8 cellular contexts compared by ENCODE assay signal in genomic region chr11:85810871-85811611, GRCh38. TPM values are rescaled to one million over a fixed set of nuclear protein-coding genes. Genes with fewer than 3 reads are reported as not detected.
DNase-seq lines count a peak whose midpoint lies in the region; ATAC-seq and TF ChIP-seq lines count a peak whose summit lies in the region.

Gene SYTL2, minus strand, starts transcription at chr11:85811141. Its CDS starts 53,416 bp downstream, at chr11:85757725.

- peak; percentile 80 for ATAC-seq in HG02973 (IDR thresholded peaks at IDR 0.05; ENCODE audit: unreplicated experiment)
- peak; percentile 89 for ATAC-seq in activated CD8-positive, alpha-beta T cell treated with anti-CD3 and anti-CD28 coated beads for 36 hours

- no peaks in the 10 kb centered on the region for H3K36me3 Mint-ChIP-seq in activated CD8-positive, alpha-beta T cell treated with anti-CD3 and anti-CD28 coated beads for 36 hours (ENCODE audit: low read depth)

- peak within 1 kb of the TSS; percentile 80 for H3K27ac Mint-ChIP-seq in activated CD8-positive, alpha-beta T cell treated with anti-CD3 and anti-CD28 coated beads for 36 hours

- CTCF ChIA-PET in activated CD8-positive, alpha-beta T cell treated with anti-CD3 and anti-CD28 coated beads for 36 hours (lab: Charles Lee) = interaction anchor here (1.4 to 1.8 kb wide), 2 partner anchors 13 to 15 kb away, joined by 5 to 11 read pairs; no protein-coding TSS in a partner anchor

- H3K27me3 Mint-ChIP-seq in activated CD8-positive, alpha-beta T cell treated with anti-CD3 and anti-CD28 coated beads for 36 hours = peaks cover 9% of the 10 kb centered on the region

- intact Hi-C loops in activated CD8-positive, alpha-beta T cell treated with anti-CD3 and anti-CD28 coated beads for 36 hours (cut with micrococcal nuclease) = loop anchor here (10.0 kb wide), 1 partner anchor 216 kb away; no protein-coding TSS in a partner anchor

- no peak for TF ChIP-seq CTCF in activated CD8-positive, alpha-beta T cell treated with anti-CD3 and anti-CD28 coated beads for 36 hours (IDR thresholded peaks at IDR 0.05)

- peak within 1 kb of the TSS; percentile 80 for H3K4me3 Mint-ChIP-seq in activated CD8-positive, alpha-beta T cell treated with anti-CD3 and anti-CD28 coated beads for 36 hours

- H3K4me1 Mint-ChIP-seq in activated CD8-positive, alpha-beta T cell treated with anti-CD3 and anti-CD28 coated beads for 36 hours (ENCODE audit: low read depth) = peaks cover 23% of the 10 kb centered on the region

- no peaks in the 10 kb centered on the region for H3K9me3 Mint-ChIP-seq in activated CD8-positive, alpha-beta T cell treated with anti-CD3 and anti-CD28 coated beads for 36 hours

- POLR2A ChIA-PET in activated CD8-positive, alpha-beta T cell treated with anti-CD3 and anti-CD28 coated beads for 36 hours (lab: Charles Lee) = interaction anchor here (0.9 kb wide), 1 partner anchor 13 kb away, joined by 3 read pairs; no protein-coding TSS in a partner anchor

- DNase-seq in SIG-M5 treated with dmso at 0.1 percent for 504 hours (lab: John Stamatoyannopoulos, UW; ENCODE audit: unreplicated experiment) (peak; percentile 45), SIG-M5 (lab: John Stamatoyannopoulos, UW) (no peak), NCI-H226 (peak; percentile 28), ecto neural progenitor cell (ENCODE audit: low spot score) (peak; percentile 85), lung microvascular endothelial cell (ENCODE audit: low read depth in 2 of 2) (peak; percentile 37 to 56)
- DNase-seq in activated CD8-positive, alpha-beta T cell treated with anti-CD3 and anti-CD28 coated beads for 36 hours = peak; percentile 71
- peak; percentile 35 to 58 (median 55) for DNase-seq in stimulated activated CD4-positive, alpha-beta T cell treated with anti-CD3 and anti-CD28 coated beads, TNF-alpha, amount 100 ng/mL, for 1 hour (ENCODE audit: low read depth in 3 of 3, low spot score in 1 of 3)

RNA-seq across cellular contexts. Expression of gene SYTL2, which starts in this region (rescaled TPM):
- 10 to 100 TPM in 1 of 2 experiments, 1 to 10 TPM in 1; 9.5 to 11.2 TPM for total RNA-seq in activated CD8-positive, alpha-beta T cell treated with anti-CD3 and anti-CD28 coated beads for 36 hours
- total RNA-seq in lung microvascular endothelial cell = under 0.01 and 0.20 TPM in 2 replicates

Comparison
In these comparisons a context has a peak if more than half of its experiments do, and no peak if none do; other contexts are left out.
1. Peak in DNase-seq in lung microvascular endothelial cell; RNA of the gene not detected or under 1 TPM.